9 cellular contexts compared by ENCODE assay signal in genomic region chr9:137077010-137077747, GRCh38. TPM values are rescaled to one million over a fixed set of nuclear protein-coding genes. Genes with fewer than 3 reads are reported as not detected.
A peak's percentile ranks its signal among the peaks of the same experiment; 100 is the strongest.
DNase-seq lines count a peak whose midpoint lies in the region; ATAC-seq and TF ChIP-seq lines count a peak whose summit lies in the region.
"Had no signal": no experiment of that assay in that cellular context is flagged by ENCODE, and none has a peak within 500 bp of the region (broad histone marks: within the 10 kb centered on the region; RNA-seq: fewer than 3 reads in every experiment).

A gene with protein sequence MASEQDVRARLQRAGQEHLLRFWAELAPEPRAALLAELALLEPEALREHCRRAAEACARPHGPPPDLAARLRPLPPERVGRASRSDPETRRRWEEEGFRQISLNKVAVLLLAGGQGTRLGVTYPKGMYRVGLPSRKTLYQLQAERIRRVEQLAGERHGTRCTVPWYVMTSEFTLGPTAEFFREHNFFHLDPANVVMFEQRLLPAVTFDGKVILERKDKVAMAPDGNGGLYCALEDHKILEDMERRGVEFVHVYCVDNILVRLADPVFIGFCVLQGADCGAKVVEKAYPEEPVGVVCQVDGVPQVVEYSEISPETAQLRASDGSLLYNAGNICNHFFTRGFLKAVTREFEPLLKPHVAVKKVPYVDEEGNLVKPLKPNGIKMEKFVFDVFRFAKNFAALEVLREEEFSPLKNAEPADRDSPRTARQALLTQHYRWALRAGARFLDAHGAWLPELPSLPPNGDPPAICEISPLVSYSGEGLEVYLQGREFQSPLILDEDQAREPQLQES (plus strand): TSS chr9:137077517. CDS start chr9:137077533, 16 bp downstream.

- DNase-seq in NCI-H1417 (lab: John Stamatoyannopoulos, UW) (peak; percentile 11 to 53 (median 38)), NCI-H1417 treated with DMSO at 0.1 percent for 48 hours (lab: John Stamatoyannopoulos, UW) (no peak), RPMI7951 (ENCODE audit: low read depth) (peak; percentile 79), cardiac septum (ENCODE audit: low spot score) (peak; percentile 87), osteocyte (ENCODE audit: extremely low spot score, unreplicated experiment) (no peak), cerebellar cortex (ENCODE audit: low spot score) (no peak)
- peak; percentile 81 for DNase-seq in activated naive CD8-positive, alpha-beta T cell treated with anti-CD3 and anti-CD28 coated beads, Interleukin-2, amount 10 ng/mL, durations not matched to agents 7 days and 5 days
- DNase-seq: DND-41 had no signal

- H3K27ac Mint-ChIP-seq in activated naive CD8-positive, alpha-beta T cell treated with anti-CD3 and anti-CD28 coated beads, Interleukin-2, amount 10 ng/mL, durations not matched to agents 7 days and 5 days, result peak within 1 kb of the TSS; percentile 86
- no peak within 1 kb of the TSS for H3K27ac Mint-ChIP-seq in osteocyte (ENCODE audit: unreplicated experiment)

- H3K27me3 Mint-ChIP-seq in activated naive CD8-positive, alpha-beta T cell treated with anti-CD3 and anti-CD28 coated beads, Interleukin-2, amount 10 ng/mL, durations not matched to agents 7 days and 5 days, result no peaks in the 10 kb centered on the region
- H3K27me3 Mint-ChIP-seq in osteocyte (ENCODE audit: unreplicated experiment), result no peaks in the 10 kb centered on the region

- peaks cover 5% of the 10 kb centered on the region for H3K4me1 Mint-ChIP-seq in activated naive CD8-positive, alpha-beta T cell treated with anti-CD3 and anti-CD28 coated beads, Interleukin-2, amount 10 ng/mL, durations not matched to agents 7 days and 5 days
- H3K4me1 Mint-ChIP-seq in osteocyte (ENCODE audit: unreplicated experiment), result peaks cover 9% of the 10 kb centered on the region

- no peaks in the 10 kb centered on the region for H3K9me3 Mint-ChIP-seq in activated naive CD8-positive, alpha-beta T cell treated with anti-CD3 and anti-CD28 coated beads, Interleukin-2, amount 10 ng/mL, durations not matched to agents 7 days and 5 days
- H3K9me3 Mint-ChIP-seq in osteocyte (ENCODE audit: unreplicated experiment), result no peaks in the 10 kb centered on the region

- POLR2A ChIA-PET in activated naive CD8-positive, alpha-beta T cell treated with anti-CD3 and anti-CD28 coated beads, Interleukin-2, amount 10 ng/mL, durations not matched to agents 7 days and 5 days (lab: Charles Lee), result interaction anchor here (0.6 to 3.5 kb wide), 9 partner anchors 9 to 270 kb away, joined by 3 to 31 read pairs (median 4); partner anchors contain the start of genes MAN1B1, PAXX, RABL6 and RNF208

- intact Hi-C loops in cardiac septum (cut with DNase I), result no loop called here

- no peak for TF ChIP-seq CTCF in osteocyte (IDR thresholded peaks at IDR 0.05)

- peak; percentile 62 for ATAC-seq in HG02981 (IDR thresholded peaks at IDR 0.05; ENCODE audit: unreplicated experiment)
- ATAC-seq in activated naive CD8-positive, alpha-beta T cell treated with anti-CD3 and anti-CD28 coated beads, Interleukin-2, amount 10 ng/mL, durations not matched to agents 7 days and 5 days (ENCODE audit: low read depth), result peak; percentile 70

- peak within 1 kb of the TSS; percentile 79 for H3K4me3 Mint-ChIP-seq in activated naive CD8-positive, alpha-beta T cell treated with anti-CD3 and anti-CD28 coated beads, Interleukin-2, amount 10 ng/mL, durations not matched to agents 7 days and 5 days
- H3K4me3 Mint-ChIP-seq in osteocyte (ENCODE audit: unreplicated experiment), result peak within 1 kb of the TSS; percentile 71

- peaks cover 11% of the 10 kb centered on the region for H3K36me3 Mint-ChIP-seq in activated naive CD8-positive, alpha-beta T cell treated with anti-CD3 and anti-CD28 coated beads, Interleukin-2, amount 10 ng/mL, durations not matched to agents 7 days and 5 days
- peaks cover 2% of the 10 kb centered on the region for H3K36me3 Mint-ChIP-seq in osteocyte (ENCODE audit: unreplicated experiment)

RNA-seq across cellular contexts. Expression of the gene that starts here (rescaled TPM):
- 7.6 and 10.0 TPM in 2 replicates for total RNA-seq in RPMI7951 (2014; rRNA removed; shearing (Covaris generic))
- total RNA-seq in activated naive CD8-positive, alpha-beta T cell treated with anti-CD3 and anti-CD28 coated beads, Interleukin-2, amount 10 ng/mL, durations not matched to agents 7 days and 5 days, result 10 to 100 TPM; 43.9 to 44.1 TPM
- 6.5 TPM for total RNA-seq in cardiac septum
- 34.2 and 38.3 TPM in 2 replicates for total RNA-seq in osteocyte

Comparison
In these comparisons a context has a peak if more than half of its experiments do, and no peak if none do; other contexts are left out.
1. DNase-seq: peak in NCI-H1417 (3 of 3), RPMI7951 (single experiment), activated naive CD8-positive, alpha-beta T cell treated with anti-CD3 and anti-CD28 coated beads, Interleukin-2, amount 10 ng/mL, durations not matched to agents 7 days and 5 days (single experiment) and cardiac septum (single experiment); none in NCI-H1417 treated with DMSO at 0.1 percent for 48 hours (single experiment), osteocyte (single experiment) and cerebellar cortex (single experiment).